ENCODE assay signal across 20 cellular contexts in genomic region chr22:26939466-26939865, GRCh38.
DNase-seq lines count a peak whose midpoint lies in the region; ATAC-seq and FAIRE-seq lines count a peak whose summit lies in the region.
"Had no signal": no experiment of that assay in that cellular context is flagged by ENCODE, and none has a peak within 500 bp of the region (broad histone marks: within the 10 kb centered on the region; RNA-seq: fewer than 3 reads in every experiment).

No MANE protein-coding gene starts in this region.

- no peaks in the 10 kb centered on the region for H3K27me3 ChIP-seq in SJCRH30
- H3K27me3 ChIP-seq: BLaER1 treated with 17β-estradiol and CSF1 and Interleukin-3, amounts not matched to agents 10 nM and 100 nM had no signal

- no peak for ATAC-seq in stimulated activated naive CD8-positive, alpha-beta T cell treated with anti-CD3 and anti-CD28 coated beads, Interleukin-15, Interleukin-2, amounts not matched to agents 100 U/mL and 50 U/mL, for 24 hours
- ATAC-seq: CD8-positive, alpha-beta T cell; HCT116 had no signal

- no peak overlapping the region for H3K4me3 ChIP-seq in SJCRH30
- H3K4me3 ChIP-seq: BLaER1 treated with 17β-estradiol and CSF1 and Interleukin-3, amounts not matched to agents 10 nM and 100 nM had no signal

- DNase-seq in NCI-H82 (lab: John Stamatoyannopoulos, UW) (peak; percentile 9), NCI-H82 treated with DMSO at 0.1 percent for 48 hours (lab: John Stamatoyannopoulos, UW; ENCODE audit: unreplicated experiment) (no peak), NCI-H2171 treated with DMSO at 0.1 percent for 48 hours (lab: John Stamatoyannopoulos, UW) (peak; percentile 75), SJCRH30 (peak; percentile 23 to 50), urothelium cell line (ENCODE audit: low spot score) (no peak), NCI-H526 treated with DMSO at 0.1 percent for 48 hours (lab: John Stamatoyannopoulos, UW) (no peak)
- DNase-seq in stimulated activated naive CD8-positive, alpha-beta T cell treated with anti-CD3 and anti-CD28 coated beads, Interleukin-15, Interleukin-2, amounts not matched to agents 100 U/mL and 50 U/mL, for 24 hours: no peak
- no peak for DNase-seq in stimulated activated CD4-positive, alpha-beta T cell treated with anti-CD3 and anti-CD28 coated beads, Interleukin-2, amount 100 ng/mL, for 48 hours
- DNase-seq: 8988T; Calu3; CD8-positive, alpha-beta T cell; DMS53; DND-41; GOT3; H7 had no signal

- peaks cover 10% of the 10 kb centered on the region; the same call in 1 of the 2 replicates for H3K4me1 ChIP-seq in SJCRH30
- H3K4me1 ChIP-seq: BLaER1 treated with 17β-estradiol and CSF1 and Interleukin-3, amounts not matched to agents 10 nM and 100 nM had no signal

- no peak overlapping the region for H3K27ac ChIP-seq in SJCRH30
- H3K27ac ChIP-seq: BLaER1 treated with 17β-estradiol and CSF1 and Interleukin-3, amounts not matched to agents 10 nM and 100 nM had no signal

- H3K9me3 ChIP-seq in SJCRH30 (replicated peaks): 0 out of 2 replicates have a peak, but pooled peaks cover 5% of the 10 kb centered on the region

- H3K36me3 ChIP-seq in SJCRH30: no peaks in the 10 kb centered on the region
- H3K36me3 ChIP-seq: BLaER1 treated with 17β-estradiol and CSF1 and Interleukin-3, amounts not matched to agents 10 nM and 100 nM had no signal

- FAIRE-seq in urothelium cell line (lab: Jason Lieb, UNC): peak; percentile 91
- FAIRE-seq: G401.6, GM12892, GM18507 had no signal

Comparison
In these comparisons a context has a peak if more than half of its experiments do, and no peak if none do; other contexts are left out.
1. DNase-seq: peak in NCI-H82 (single experiment), NCI-H2171 treated with DMSO at 0.1 percent for 48 hours (single experiment) and SJCRH30 (2 of 2); none in NCI-H82 treated with DMSO at 0.1 percent for 48 hours (single experiment), urothelium cell line (single experiment), stimulated activated naive CD8-positive, alpha-beta T cell treated with anti-CD3 and anti-CD28 coated beads, Interleukin-15, Interleukin-2, amounts not matched to agents 100 U/mL and 50 U/mL, for 24 hours (single experiment), NCI-H526 treated with DMSO at 0.1 percent for 48 hours (single experiment) and stimulated activated CD4-positive, alpha-beta T cell treated with anti-CD3 and anti-CD28 coated beads, Interleukin-2, amount 100 ng/mL, for 48 hours (0 of 2).